In the genomic region with DNA sequence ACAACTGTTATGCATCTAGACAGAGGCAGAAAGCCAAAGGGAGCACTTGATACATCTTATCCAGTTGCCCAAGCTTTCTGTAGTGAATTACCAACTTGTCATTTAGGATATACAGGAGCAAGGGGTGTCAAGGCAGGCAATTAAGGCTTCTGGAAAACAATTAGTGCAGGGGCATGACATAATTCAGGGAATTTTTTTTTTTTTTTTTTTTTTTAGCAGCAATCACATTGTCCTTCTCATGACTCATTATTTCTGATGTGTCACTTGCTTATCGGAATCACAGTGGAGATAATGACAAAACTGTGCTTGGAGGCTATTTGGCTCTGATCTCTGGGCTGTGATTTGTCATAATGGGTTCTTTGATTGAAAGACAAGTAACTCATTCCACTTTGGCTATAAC, we compare ENCODE assay signal across 15 cellular contexts.
DNase-seq lines count a peak whose midpoint lies in the region; ATAC-seq and TF ChIP-seq lines count a peak whose summit lies in the region.
"Had no signal": no experiment of that assay in that cellular context is flagged by ENCODE, and none has a peak within 500 bp of the region (broad histone marks: within the 10 kb centered on the region; RNA-seq: fewer than 3 reads in every experiment).

No MANE protein-coding gene starts in this region.

- no peaks in the 10 kb centered on the region for H3K36me3 ChIP-seq in uterus
- H3K36me3 ChIP-seq: Peyer's patch, WERI-Rb-1 had no signal

- TF ChIP-seq POLR2A in uterus (IDR thresholded peaks at IDR 0.05) = no peak

- H3K27me3 ChIP-seq in uterus = no peaks in the 10 kb centered on the region
- H3K27me3 ChIP-seq: Peyer's patch had no signal

- DNase-seq in EL = peak; percentile 19
- DNase-seq in RKO (ENCODE audit: low spot score) = peak; percentile 13
- DNase-seq in glomerular endothelial cell (ENCODE audit: extremely low read depth, low read depth, low spot score) = peak; percentile 14
- DNase-seq in sciatic nerve (ENCODE audit: low spot score) = no peak
- DNase-seq in SK-N-DZ (ENCODE audit: low spot score) = no peak
- no peak for DNase-seq in DMS 273 treated with DMSO at 0.1 percent for 48 hours (lab: John Stamatoyannopoulos, UW)
- DNase-seq in uterus = no peak
- no peak for DNase-seq in stimulated activated CD4-positive, alpha-beta T cell treated with anti-CD3 and anti-CD28 coated beads, Interleukin-2, amount 100 ng/mL, for 48 hours
- DNase-seq: KBM-7; naive thymus-derived CD8-positive, alpha-beta T cell; NCI-H2171 treated with DMSO at 0.1 percent for 48 hours; Peyer's patch; stimulated activated CD4-positive, alpha-beta T cell treated with anti-CD3 and anti-CD28 coated beads, Interleukin-12 subunit alpha, Interleukin-12 subunit beta, amount 100 ng/mL, for 4 hours; WERI-Rb-1 had no signal

- no peaks in the 10 kb centered on the region for H3K4me1 ChIP-seq in uterus
- H3K4me1 ChIP-seq: Peyer's patch had no signal

- H3K9me3 ChIP-seq in uterus = no peaks in the 10 kb centered on the region
- H3K9me3 ChIP-seq: Peyer's patch had no signal

- H3K4me3 ChIP-seq in uterus = no peak overlapping the region
- H3K4me3 ChIP-seq: Peyer's patch had no signal

- TF ChIP-seq CTCF in uterus (IDR thresholded peaks at IDR 0.05) = no peak

- ATAC-seq in sciatic nerve = peak; percentile 34
- ATAC-seq: naive thymus-derived CD8-positive, alpha-beta T cell had no signal

- intact Hi-C loops in sciatic nerve (cut with DNase I) (no loop called here), uterus (cut with DNase I; ENCODE audit: low total_unique reads) (no loop called here)

- H3K27ac ChIP-seq in uterus = no peak overlapping the region
- H3K27ac ChIP-seq: epithelial cell of prostate, WERI-Rb-1 had no signal

Comparison
In these comparisons a context has a peak if more than half of its experiments do, and no peak if none do; other contexts are left out.
1. DNase-seq: peak in EL (single experiment), RKO (single experiment) and glomerular endothelial cell (single experiment); none in sciatic nerve (single experiment), SK-N-DZ (single experiment), DMS 273 treated with DMSO at 0.1 percent for 48 hours (single experiment), uterus (0 of 2) and stimulated activated CD4-positive, alpha-beta T cell treated with anti-CD3 and anti-CD28 coated beads, Interleukin-2, amount 100 ng/mL, for 48 hours (0 of 2).